Comparison of ENCODE assay signal across 1 cellular context in genomic region chr11:61195016-61195695, GRCh38.
TF ChIP-seq lines count a peak whose summit lies in the region.

No MANE protein-coding gene starts in this region.

TF ChIP-seq in H1, 55 proteins besides CTCF, POLR2A, EP300 and RAD21:
- TF ChIP-seq PHF8 (conservative IDR thresholded peaks at IDR 0.05; ENCODE audit: low read depth, low read length) (no peak), SUZ12 (IDR thresholded peaks at IDR 0.05; ENCODE audit: low read length) (no peak), CBX5 (IDR thresholded peaks at IDR 0.05; ENCODE audit: low read depth, low read length) (no peak), RXRA (IDR thresholded peaks at IDR 0.05; ENCODE audit: insufficient read depth, low read depth, low read length) (no peak), HDAC2 (IDR thresholded peaks at IDR 0.05; ENCODE audit: borderline replicate concordance in 1 of 2, low read depth in 2 of 2, low read length in 2 of 2) (no peak), TEAD4 (IDR thresholded peaks at IDR 0.05; ENCODE audit: low read depth, low read length) (no peak)
